ENCODE assay signal across 8 cellular contexts in the genomic region with DNA sequence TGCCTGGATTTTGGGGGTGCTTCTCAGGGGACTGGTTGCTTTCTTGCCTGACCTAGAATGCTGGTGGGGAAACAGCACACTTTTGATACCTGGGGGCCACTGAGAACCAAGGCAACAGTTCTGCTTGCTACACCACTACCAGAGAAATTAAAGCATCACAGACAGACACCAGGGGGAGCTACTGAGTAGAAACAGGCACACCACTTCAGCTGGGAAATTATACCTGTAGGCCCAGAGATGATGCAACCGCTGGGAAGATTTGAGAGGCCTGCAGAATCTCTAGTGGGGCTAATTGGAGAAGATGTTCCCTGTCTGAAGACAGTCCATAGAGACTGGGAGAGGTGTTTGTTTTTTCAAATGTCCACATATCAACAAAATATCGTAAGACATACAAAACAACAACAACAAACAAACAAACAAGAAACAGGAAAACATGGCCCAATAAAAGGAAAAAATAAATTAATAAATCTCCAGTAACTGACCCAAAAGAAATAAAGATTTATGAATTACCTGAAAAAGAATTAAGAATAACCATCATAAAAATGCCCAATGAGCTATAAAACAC.
DNase-seq lines count a peak whose midpoint lies in the region; ATAC-seq, FAIRE-seq and TF ChIP-seq lines count a peak whose summit lies in the region.

No MANE protein-coding gene starts in this region.

- H3K4me1 ChIP-seq in endodermal cell (ENCODE audit: control insufficient read depth, insufficient read depth, low read length) = peaks cover 4% of the 10 kb centered on the region

- no peaks in the 10 kb centered on the region for H3K9me3 ChIP-seq in SK-N-MC (ENCODE audit: low read depth, low read length)
- peaks cover 27% of the 10 kb centered on the region for H3K9me3 ChIP-seq in endodermal cell (ENCODE audit: control insufficient read depth, low read length)

- H3K9me3 Mint-ChIP-seq in endodermal cell (peaks cover 13% of the 10 kb centered on the region), mesothelial cell of epicardium (peaks cover 17% of the 10 kb centered on the region)

- H3K36me3 ChIP-seq in SK-N-MC (ENCODE audit: insufficient read depth, low read length) = no peaks in the 10 kb centered on the region; the same call in 1 of the 2 replicates
- H3K36me3 ChIP-seq in endodermal cell (ENCODE audit: control insufficient read depth, insufficient read depth, low read length) = peaks cover 8% of the 10 kb centered on the region

- H3K4me3 ChIP-seq in NB4 (ENCODE audit: low read depth, low read length) = no peak overlapping the region
- H3K4me3 ChIP-seq in SK-N-MC = no peak overlapping the region
- H3K4me3 ChIP-seq in endodermal cell (ENCODE audit: low read length) = no peak overlapping the region

- FAIRE-seq in urothelium cell line (lab: Jason Lieb, UNC) = no peak

- H3K9ac ChIP-seq in SK-N-MC (ENCODE audit: insufficient read length) (no peak overlapping the region), endodermal cell (ENCODE audit: extremely low read depth, low read length, poor library complexity, severe bottlenecking) (no peak overlapping the region)

- no peak for TF ChIP-seq POLR2A in NB4 (IDR thresholded peaks at IDR 0.05; ENCODE audit: extremely low read depth, insufficient read length)

- H3K27ac ChIP-seq in SK-N-MC = no peak overlapping the region
- H3K27ac ChIP-seq in endodermal cell (ENCODE audit: low read depth, low read length) = no peak overlapping the region

- H3K36me3 Mint-ChIP-seq in endodermal cell (ENCODE audit: low read depth) (peaks cover 3% of the 10 kb centered on the region), mesothelial cell of epicardium (no peaks in the 10 kb centered on the region)

- H3K27me3 Mint-ChIP-seq in endodermal cell (ENCODE audit: insufficient read depth) (no peaks in the 10 kb centered on the region), mesothelial cell of epicardium (ENCODE audit: low read depth) (no peaks in the 10 kb centered on the region)

- TF ChIP-seq CTCF in NB4 (IDR thresholded peaks at IDR 0.05; ENCODE audit: low read depth, low read length) (peak; percentile 70), endodermal cell (conservative IDR thresholded peaks at IDR 0.05) (peak; percentile 86), mesothelial cell of epicardium (IDR thresholded peaks at IDR 0.05; ENCODE audit: unreplicated experiment) (peak; percentile 45)

- WGBS in endodermal cell (ENCODE audit: insufficient coverage in 1 of 2, insufficient read length in 1 of 2), 2 experiments = no CpG with 5 or more reads among the region's 2 CpGs

- H3K4me1 Mint-ChIP-seq in endodermal cell = peaks cover 5% of the 10 kb centered on the region
- no peaks in the 10 kb centered on the region for H3K4me1 Mint-ChIP-seq in mesothelial cell of epicardium

- DNase-seq in DMS114 treated with DMSO at 0.1 percent for 48 hours (lab: John Stamatoyannopoulos, UW; ENCODE audit: unreplicated experiment) (peak; percentile 19), NB4 (ENCODE audit: low read depth) (peak; percentile 70), SK-N-MC (ENCODE audit: low read depth, low spot score) (peak; percentile 58), endodermal cell (peak; percentile 92), mesothelial cell of epicardium (ENCODE audit: low spot score in 2 of 2, unreplicated experiment in 2 of 2) (peak in 1 of 2 experiments; percentile 53), urothelium cell line (ENCODE audit: low spot score) (peak; percentile 53), UCSD-AML1 (lab: John Stamatoyannopoulos, UW; ENCODE audit: unreplicated experiment) (no peak)

- H3K4me3 Mint-ChIP-seq in endodermal cell (no peak overlapping the region), mesothelial cell of epicardium (no peak overlapping the region)

- H3K27me3 ChIP-seq in endodermal cell (ENCODE audit: control insufficient read depth, insufficient read depth, low read length, poor library complexity, severe bottlenecking) = no peaks in the 10 kb centered on the region

- ATAC-seq in GM21526 (IDR thresholded peaks at IDR 0.05; ENCODE audit: low FRiP score, unreplicated experiment) = peak; percentile 77

- H3K27ac Mint-ChIP-seq in endodermal cell (peak overlapping the region; percentile 69), mesothelial cell of epicardium (no peak overlapping the region)
